In genomic region chr2:232484628-232485332, GRCh38 we compare ENCODE assay signal across 20 cellular contexts. TPM values are rescaled to one million over a fixed set of nuclear protein-coding genes. Genes with fewer than 3 reads are reported as not detected.
DNase-seq lines count a peak whose midpoint lies in the region; ATAC-seq, FAIRE-seq and TF ChIP-seq lines count a peak whose summit lies in the region.
"Had no signal": no experiment of that assay in that cellular context is flagged by ENCODE, and none has a peak within 500 bp of the region (broad histone marks: within the 10 kb centered on the region; RNA-seq: fewer than 3 reads in every experiment).

No MANE protein-coding gene starts in this region.

- FAIRE-seq in kidney (lab: Jason Lieb, UNC): no peak

- intact Hi-C loops in Right ventricle myocardium superior (cut with DNase I) (no loop called here), Right ventricle myocardium inferior (cut with DNase I) (no loop called here), activated B cell treated with CpG ODN at 0.5 μM for 24 hours (cut with micrococcal nuclease) (no loop called here), kidney (cut with DNase I) (no loop called here)

- TF ChIP-seq CTCF in activated B cell treated with CpG ODN at 0.5 μM for 24 hours (IDR thresholded peaks at IDR 0.05): no peak
- no peak for TF ChIP-seq CTCF in kidney (IDR thresholded peaks at IDR 0.05; ENCODE audit: borderline replicate concordance, extremely low read depth, insufficient read depth)

- ATAC-seq in Right ventricle myocardium superior (ENCODE audit: poor library complexity): no peak
- no peak for ATAC-seq in Right ventricle myocardium inferior
- ATAC-seq in activated B cell treated with CpG ODN at 0.5 μM for 24 hours (ENCODE audit: low read depth): no peak
- ATAC-seq in stimulated activated naive B cell treated with anti-CD40 and anti-IgM and Interleukin-4, amounts not matched to agents 10 μg/mL and 1 μg/mL and 100 μg/mL, for 72 hours (replicated peaks): no peak

- DNase-seq in Right ventricle myocardium superior: peak; percentile 20
- no peak for DNase-seq in Right ventricle myocardium inferior (ENCODE audit: missing footprints)
- peak; percentile 12 for DNase-seq in activated B cell treated with CpG ODN at 0.5 μM for 24 hours
- DNase-seq in kidney: peak; percentile 50
- no peak for DNase-seq in stimulated activated naive B cell treated with anti-CD40 and anti-IgM and Interleukin-4, amounts not matched to agents 10 μg/mL and 1 μg/mL and 100 μg/mL, for 72 hours
- DNase-seq in LoVo (ENCODE audit: low spot score): no peak
- no peak for DNase-seq in iPS-NIHi11 (ENCODE audit: low spot score)
- DNase-seq in T-helper 2 cell: no peak
- DNase-seq: activated CD4-positive, alpha-beta T cell treated with anti-CD3 and anti-CD28 coated beads for 4 hours; DMS79 treated with DMSO at 0.1 percent for 48 hours; foreskin fibroblast; hypothalamus; NCI-H1436; T1000 had no signal

- H3K27ac ChIP-seq in kidney (ENCODE audit: low read depth in 2 of 2, low read length in 2 of 2): no peak overlapping the region
- H3K27ac ChIP-seq: breast epithelium, epithelial cell of prostate had no signal

- H3K36me3 ChIP-seq in kidney (ENCODE audit: control insufficient read depth in 1 of 2, insufficient read depth in 2 of 2, low read length in 2 of 2): no peaks in the 10 kb centered on the region
- H3K36me3 ChIP-seq: breast epithelium had no signal

- CTCF ChIA-PET in activated B cell treated with CpG ODN at 0.5 μM for 24 hours (lab: Charles Lee): no interaction called here

- no peaks in the 10 kb centered on the region for H3K4me1 ChIP-seq in kidney (ENCODE audit: control insufficient read depth in 1 of 2, insufficient read depth in 1 of 2, low read depth in 1 of 2, low read length in 2 of 2)
- H3K4me1 ChIP-seq: breast epithelium had no signal

- H3K9me3 ChIP-seq in kidney (ENCODE audit: control insufficient read depth in 1 of 2, low read length in 2 of 2): no peaks in the 10 kb centered on the region
- H3K9me3 ChIP-seq: breast epithelium had no signal

- peaks cover 15% of the 10 kb centered on the region for H3K4me1 Mint-ChIP-seq in activated B cell treated with CpG ODN at 0.5 μM for 24 hours
- peaks cover 10 to 15% of the 10 kb centered on the region in 2 donors for H3K4me1 Mint-ChIP-seq in stimulated activated naive B cell treated with anti-CD40 and anti-IgM and Interleukin-4, amounts not matched to agents 10 μg/mL and 1 μg/mL and 100 μg/mL, for 72 hours

- no peaks in the 10 kb centered on the region for H3K36me3 Mint-ChIP-seq in activated B cell treated with CpG ODN at 0.5 μM for 24 hours (ENCODE audit: low read depth)
- H3K36me3 Mint-ChIP-seq in stimulated activated naive B cell treated with anti-CD40 and anti-IgM and Interleukin-4, amounts not matched to agents 10 μg/mL and 1 μg/mL and 100 μg/mL, for 72 hours: no peaks in the 10 kb centered on the region
- H3K36me3 Mint-ChIP-seq: CD8-positive, alpha-beta memory T cell had no signal

- peaks cover 38% of the 10 kb centered on the region for H3K27me3 Mint-ChIP-seq in activated B cell treated with CpG ODN at 0.5 μM for 24 hours
- peaks cover 51 to 69% of the 10 kb centered on the region in 2 donors for H3K27me3 Mint-ChIP-seq in stimulated activated naive B cell treated with anti-CD40 and anti-IgM and Interleukin-4, amounts not matched to agents 10 μg/mL and 1 μg/mL and 100 μg/mL, for 72 hours

- POLR2A ChIA-PET in activated B cell treated with CpG ODN at 0.5 μM for 24 hours (lab: Charles Lee): no interaction called here

- no peak overlapping the region for H3K27ac Mint-ChIP-seq in activated B cell treated with CpG ODN at 0.5 μM for 24 hours
- H3K27ac Mint-ChIP-seq in stimulated activated naive B cell treated with anti-CD40 and anti-IgM and Interleukin-4, amounts not matched to agents 10 μg/mL and 1 μg/mL and 100 μg/mL, for 72 hours: peak overlapping the region; percentile 63
- H3K27ac Mint-ChIP-seq: CD8-positive, alpha-beta memory T cell had no signal

- H3K4me3 Mint-ChIP-seq in activated B cell treated with CpG ODN at 0.5 μM for 24 hours: no peak overlapping the region
- peak overlapping the region in 1 of 2 donors; percentile 29 for H3K4me3 Mint-ChIP-seq in stimulated activated naive B cell treated with anti-CD40 and anti-IgM and Interleukin-4, amounts not matched to agents 10 μg/mL and 1 μg/mL and 100 μg/mL, for 72 hours

- H3K4me3 ChIP-seq in kidney (ENCODE audit: low read length in 2 of 2): no peak overlapping the region

- H3K9ac ChIP-seq in kidney (ENCODE audit: low read length in 2 of 2): no peak overlapping the region

- no peaks in the 10 kb centered on the region for H3K9me3 Mint-ChIP-seq in activated B cell treated with CpG ODN at 0.5 μM for 24 hours
- no peaks in the 10 kb centered on the region for H3K9me3 Mint-ChIP-seq in stimulated activated naive B cell treated with anti-CD40 and anti-IgM and Interleukin-4, amounts not matched to agents 10 μg/mL and 1 μg/mL and 100 μg/mL, for 72 hours
- H3K9me3 Mint-ChIP-seq: CD8-positive, alpha-beta memory T cell had no signal

RNA-seq across cellular contexts. Expression of gene ECEL1, which starts 2.9 kb away (rescaled TPM):
- total RNA-seq in Right ventricle myocardium superior: not detected
- total RNA-seq in Right ventricle myocardium inferior: not detected
- not detected in 2 replicates for total RNA-seq in activated B cell treated with CpG ODN at 0.5 μM for 24 hours
- total RNA-seq in kidney: 6.7 TPM
- polyA plus RNA-seq in kidney (ENCODE audit: insufficient read depth, low read depth, low replicate concordance): 8.5 TPM
- total RNA-seq: CD8-positive, alpha-beta memory T cell; dermis microvascular lymphatic vessel endothelial cell; MCF 10A; SK-MEL-5 had no signal
- polyA plus RNA-seq: CD8-positive, alpha-beta memory T cell had no signal

RNA-seq across cellular contexts. Expression of gene ALPI, which starts 28.8 kb away (rescaled TPM):
- not detected for total RNA-seq in Right ventricle myocardium superior
- total RNA-seq in Right ventricle myocardium inferior: not detected
- total RNA-seq in activated B cell treated with CpG ODN at 0.5 μM for 24 hours: not detected in 2 replicates
- 0.09 TPM for total RNA-seq in kidney
- 0.49 TPM for polyA plus RNA-seq in kidney (ENCODE audit: insufficient read depth, low read depth, low replicate concordance)
- total RNA-seq: CD8-positive, alpha-beta memory T cell; dermis microvascular lymphatic vessel endothelial cell; MCF 10A; SK-MEL-5 had no signal
- polyA plus RNA-seq: CD8-positive, alpha-beta memory T cell had no signal

RNA-seq across cellular contexts. Expression of gene PRSS56, which starts 35.4 kb away (rescaled TPM):
- 0.19 TPM for total RNA-seq in Right ventricle myocardium superior
- 0.11 TPM for total RNA-seq in Right ventricle myocardium inferior
- total RNA-seq in activated B cell treated with CpG ODN at 0.5 μM for 24 hours: not detected in 2 replicates
- total RNA-seq in kidney: not detected
- not detected for polyA plus RNA-seq in kidney (ENCODE audit: insufficient read depth, low read depth, low replicate concordance)
- total RNA-seq: breast epithelium; CD8-positive, alpha-beta memory T cell; dermis microvascular lymphatic vessel endothelial cell; MCF 10A; SK-MEL-5 had no signal
- polyA plus RNA-seq: CD8-positive, alpha-beta memory T cell had no signal

RNA-seq across cellular contexts. Expression of gene CHRND, which starts 41.2 kb away (rescaled TPM):
- total RNA-seq in Right ventricle myocardium superior (not detected), Right ventricle myocardium inferior (not detected), activated B cell treated with CpG ODN at 0.5 μM for 24 hours (not detected in 2 replicates), kidney (not detected)
- not detected for polyA plus RNA-seq in kidney (ENCODE audit: insufficient read depth, low read depth, low replicate concordance)
- total RNA-seq: breast epithelium; CD8-positive, alpha-beta memory T cell; dermis microvascular lymphatic vessel endothelial cell; MCF 10A had no signal
- polyA plus RNA-seq: CD8-positive, alpha-beta memory T cell had no signal

RNA-seq across cellular contexts. Expression of gene CHRNG, which starts 54.7 kb away (rescaled TPM):
- total RNA-seq in Right ventricle myocardium superior (not detected), Right ventricle myocardium inferior (not detected), activated B cell treated with CpG ODN at 0.5 μM for 24 hours (not detected in 2 replicates), kidney (not detected)
- not detected for polyA plus RNA-seq in kidney (ENCODE audit: insufficient read depth, low read depth, low replicate concordance)
- total RNA-seq: breast epithelium; CD8-positive, alpha-beta memory T cell; dermis microvascular lymphatic vessel endothelial cell; MCF 10A; SK-MEL-5 had no signal
- polyA plus RNA-seq: CD8-positive, alpha-beta memory T cell had no signal

Comparison
In these comparisons a context has a peak if more than half of its experiments do, and no peak if none do; other contexts are left out.
1. DNase-seq: peak in Right ventricle myocardium superior (single experiment), activated B cell treated with CpG ODN at 0.5 μM for 24 hours (single experiment) and kidney (single experiment); none in Right ventricle myocardium inferior (single experiment), stimulated activated naive B cell treated with anti-CD40 and anti-IgM and Interleukin-4, amounts not matched to agents 10 μg/mL and 1 μg/mL and 100 μg/mL, for 72 hours (single experiment), LoVo (single experiment), iPS-NIHi11 (single experiment) and T-helper 2 cell (0 of 5).